ENCODE assay signal across 30 cellular contexts in genomic region chr5:122584411-122585110, GRCh38.
DNase-seq lines count a peak whose midpoint lies in the region; TF ChIP-seq lines count a peak whose summit lies in the region.
"Had no signal": no experiment of that assay in that cellular context is flagged by ENCODE, and none has a peak within 500 bp of the region (broad histone marks: within the 10 kb centered on the region; RNA-seq: fewer than 3 reads in every experiment).

No MANE protein-coding gene starts in this region.

- H3K4me3 Mint-ChIP-seq in activated T-cell treated with anti-CD3 and anti-CD28 coated beads, Interleukin-2, amount 50 U/mL, for 24 hours, result no peak overlapping the region
- H3K4me3 Mint-ChIP-seq: activated CD4-positive, alpha-beta T cell treated with anti-CD3 and anti-CD28 coated beads for 36 hours; CD4-positive, CD25-positive, alpha-beta regulatory T cell had no signal

- H3K4ac ChIP-seq in neuronal stem cell (ENCODE audit: low read length), result no peak overlapping the region

- H3K23ac ChIP-seq in neuronal stem cell (ENCODE audit: low read depth, low read length, poor library complexity), result no peak overlapping the region

- no peak overlapping the region for H2BK120ac ChIP-seq in neuronal stem cell (ENCODE audit: low read depth, low read length)

- H3K4me1 ChIP-seq in neuronal stem cell (ENCODE audit: control insufficient read depth in 2 of 2, insufficient read depth in 1 of 2, low read depth in 1 of 2, low read length in 2 of 2), result no peaks in the 10 kb centered on the region

- H3K9me3 Mint-ChIP-seq in activated T-cell treated with anti-CD3 and anti-CD28 coated beads, Interleukin-2, amount 50 U/mL, for 24 hours, result no peaks in the 10 kb centered on the region

- H3K18ac ChIP-seq in neuronal stem cell (ENCODE audit: low read length), result no peak overlapping the region

- no peak overlapping the region for H3K14ac ChIP-seq in neuronal stem cell (ENCODE audit: low read length)

- no peaks in the 10 kb centered on the region for H3K36me3 Mint-ChIP-seq in activated T-cell treated with anti-CD3 and anti-CD28 coated beads, Interleukin-2, amount 50 U/mL, for 24 hours (ENCODE audit: low read depth)
- H3K36me3 Mint-ChIP-seq: activated naive CD4-positive, alpha-beta T cell treated with anti-CD3 and anti-CD28 coated beads, Interleukin-2, amount 50 U/mL, for 72 hours; CD4-positive, CD25-positive, alpha-beta regulatory T cell had no signal

- no peaks in the 10 kb centered on the region for H3K79me1 ChIP-seq in neuronal stem cell (ENCODE audit: low read depth, low read length)

- no peak overlapping the region for H3K4me3 ChIP-seq in fibroblast of mammary gland (ENCODE audit: control insufficient read depth, low read depth, low read length)
- no peak overlapping the region for H3K4me3 ChIP-seq in neuronal stem cell (ENCODE audit: low read length in 2 of 2)
- H3K4me3 ChIP-seq: thoracic aorta had no signal

- no CpG with 5 or more reads among the region's 8 CpGs for WGBS in neuronal stem cell (ENCODE audit: extremely low coverage in 2 of 2, insufficient read length in 2 of 2, insufficient replicate concordance in 1 of 2), 2 donors

- H2AK5ac ChIP-seq in neuronal stem cell (ENCODE audit: low read depth, low read length), result no peak overlapping the region

- H3K27ac ChIP-seq in neuronal stem cell (replicated peaks; ENCODE audit: low read length), result no peak overlapping the region
- H3K27ac ChIP-seq: thoracic aorta had no signal

- peak; percentile 1 for DNase-seq in EH (ENCODE audit: low read depth)
- DNase-seq in HEK293T (ENCODE audit: extremely low spot score), result peak; percentile 12
- peak; percentile 62 for DNase-seq in fibroblast of mammary gland (ENCODE audit: low read depth)
- no peak for DNase-seq in neuronal stem cell (ENCODE audit: low spot score)
- DNase-seq in superior temporal gyrus (ENCODE audit: extremely low spot score), result no peak
- DNase-seq in stimulated activated CD4-positive, alpha-beta T cell treated with anti-CD3 and anti-CD28 coated beads, Interleukin-2, amount 100 ng/mL, for 48 hours, result no peak
- no peak for DNase-seq in stimulated activated naive CD4-positive, alpha-beta T cell (lab: John Stamatoyannopoulos, UW)
- no peak for DNase-seq in activated T-cell treated with anti-CD3 and anti-CD28 coated beads, Interleukin-2, amount 50 U/mL, for 24 hours
- DNase-seq: activated CD4-positive, alpha-beta T cell treated with anti-CD3 and anti-CD28 coated beads for 36 hours; activated CD8-positive, alpha-beta memory T cell treated with anti-CD3 and anti-CD28 coated beads for 24 hours; activated effector memory CD4-positive, alpha-beta T cell treated with Interleukin-2 at 50 U/mL for 16 hours; activated T-cell treated with anti-CD3 and anti-CD28 coated beads for 4 hours; anterior cingulate cortex; Calu3; CD4-positive, CD25-positive, alpha-beta regulatory T cell; DMS79; effector CD4-positive, alpha-beta T cell; GF-D8; head of caudate nucleus; KG1; kidney; NCI-H1105 treated with DMSO at 0.1 percent for 48 hours; NCI-H2029 treated with DMSO at 0.1 percent for 48 hours; NCI-H345; occipital lobe; SIG-M5; stimulated activated naive CD4-positive, alpha-beta T cell treated with Interleukin-2 at 50 U/mL for 16 hours; SW 1271 had no signal

- TF ChIP-seq CTCF in fibroblast of mammary gland (conservative IDR thresholded peaks at IDR 0.05; ENCODE audit: control insufficient read depth, insufficient read depth, low read depth, low read length), result no peak

- CTCF ChIA-PET in HEK293T (lab: Yijun Ruan, JAX), result no interaction called here

- H3K27me3 ChIP-seq in neuronal stem cell (ENCODE audit: control insufficient read depth in 3 of 3, insufficient read depth in 3 of 3, low read depth in 1 of 3, low read length in 3 of 3), result peaks cover 0 to 4% (median 0%) of the 10 kb centered on the region in 3 experiments

- no peak overlapping the region for H2BK15ac ChIP-seq in neuronal stem cell (ENCODE audit: low read length)

- H3K9me3 ChIP-seq in neuronal stem cell (replicated peaks in 1 of 2; ENCODE audit: control insufficient read depth in 2 of 2, insufficient read depth in 1 of 2, low read depth in 1 of 2, low read length in 2 of 2), result no peaks in the 10 kb centered on the region
- H3K9me3 ChIP-seq: thoracic aorta had no signal

- H2BK5ac ChIP-seq in neuronal stem cell (ENCODE audit: low read length), result no peak overlapping the region

- no peaks in the 10 kb centered on the region for H3K36me3 ChIP-seq in neuronal stem cell (replicated peaks in 1 of 2; ENCODE audit: control insufficient read depth in 2 of 2, insufficient read depth in 2 of 2, low read length in 2 of 2)
- H3K36me3 ChIP-seq: thoracic aorta had no signal

- no peaks in the 10 kb centered on the region for H3K4me1 Mint-ChIP-seq in activated T-cell treated with anti-CD3 and anti-CD28 coated beads, Interleukin-2, amount 50 U/mL, for 24 hours (ENCODE audit: low read depth)
- H3K4me1 Mint-ChIP-seq: activated CD4-positive, alpha-beta T cell treated with anti-CD3 and anti-CD28 coated beads for 36 hours; CD4-positive, CD25-positive, alpha-beta regulatory T cell had no signal

- no peak overlapping the region for H3K4me2 ChIP-seq in neuronal stem cell (ENCODE audit: insufficient read depth, low read length, poor library complexity, severe bottlenecking)

- H4K8ac ChIP-seq in neuronal stem cell (ENCODE audit: low read depth, low read length), result no peak overlapping the region

- POLR2A ChIA-PET in HEK293T (lab: Yijun Ruan, JAX), result no interaction called here

- H2AFZ ChIP-seq in neuronal stem cell (ENCODE audit: low read length), result peak overlapping the region; percentile 17

- no peak overlapping the region for H3K9ac ChIP-seq in neuronal stem cell (ENCODE audit: low read depth, low read length, poor library complexity)

- H2BK12ac ChIP-seq in neuronal stem cell (ENCODE audit: low read length), result no peak overlapping the region

- H3K27ac Mint-ChIP-seq in activated T-cell treated with anti-CD3 and anti-CD28 coated beads, Interleukin-2, amount 50 U/mL, for 24 hours, result no peak overlapping the region
- H3K27ac Mint-ChIP-seq: activated CD4-positive, alpha-beta T cell treated with anti-CD3 and anti-CD28 coated beads for 36 hours; activated naive CD4-positive, alpha-beta T cell treated with anti-CD3 and anti-CD28 coated beads, Interleukin-2, amount 50 U/mL, for 72 hours; CD4-positive, CD25-positive, alpha-beta regulatory T cell had no signal

- peaks cover 8% of the 10 kb centered on the region for H3K27me3 Mint-ChIP-seq in activated T-cell treated with anti-CD3 and anti-CD28 coated beads, Interleukin-2, amount 50 U/mL, for 24 hours
- H3K27me3 Mint-ChIP-seq: CD4-positive, CD25-positive, alpha-beta regulatory T cell had no signal

- H4K91ac ChIP-seq in neuronal stem cell (ENCODE audit: low read depth, low read length, poor library complexity), result no peak overlapping the region

TF ChIP-seq in HEK293T, 16 proteins besides CTCF, POLR2A, EP300 and RAD21:
- TF ChIP-seq NFRKB (IDR thresholded peaks at IDR 0.05) (no peak), FOXA1 (IDR thresholded peaks at IDR 0.05) (no peak), L3MBTL2 (conservative IDR thresholded peaks at IDR 0.05) (no peak), ARNT (IDR thresholded peaks at IDR 0.05) (no peak), LEF1 (IDR thresholded peaks at IDR 0.05; ENCODE audit: borderline replicate concordance) (no peak), SP1 (IDR thresholded peaks at IDR 0.05) (no peak), PKNOX1 (IDR thresholded peaks at IDR 0.05) (peak; percentile 52), BHLHE40 (IDR thresholded peaks at IDR 0.05; ENCODE audit: borderline replicate concordance) (no peak), TARDBP (IDR thresholded peaks at IDR 0.05) (no peak), ELF4 (IDR thresholded peaks at IDR 0.05) (no peak), SUZ12 (IDR thresholded peaks at IDR 0.05) (no peak), FOXM1 (IDR thresholded peaks at IDR 0.05; ENCODE audit: borderline replicate concordance) (no peak), CTBP1 (IDR thresholded peaks at IDR 0.05; ENCODE audit: borderline replicate concordance) (no peak), FOXK2 (IDR thresholded peaks at IDR 0.05) (no peak), HDGF (IDR thresholded peaks at IDR 0.05; ENCODE audit: borderline replicate concordance) (no peak), ZNF384 (IDR thresholded peaks at IDR 0.05) (peak; percentile 61; the same call in 1 of the 2 replicates)
TF ChIP-seq in HEK293T: peak in this region for 2.

Comparison
In these comparisons a context has a peak if more than half of its experiments do, and no peak if none do; other contexts are left out.
1. DNase-seq: peak in EH (single experiment), HEK293T (single experiment) and fibroblast of mammary gland (single experiment); none in neuronal stem cell (single experiment), superior temporal gyrus (single experiment), stimulated activated CD4-positive, alpha-beta T cell treated with anti-CD3 and anti-CD28 coated beads, Interleukin-2, amount 100 ng/mL, for 48 hours (0 of 2), stimulated activated naive CD4-positive, alpha-beta T cell (0 of 6) and activated T-cell treated with anti-CD3 and anti-CD28 coated beads, Interleukin-2, amount 50 U/mL, for 24 hours (single experiment).